8 cellular contexts compared by ENCODE assay signal in genomic region chr20:23049933-23050838, GRCh38. TPM values are rescaled to one million over a fixed set of nuclear protein-coding genes. Genes with fewer than 3 reads are reported as not detected.
DNase-seq lines count a peak whose midpoint lies in the region; ATAC-seq and TF ChIP-seq lines count a peak whose summit lies in the region.

No MANE protein-coding gene starts in this region.

- H3K36me3 Mint-ChIP-seq in T-helper 2 cell treated with Interferon-gamma antibody and Interleukin-4, amounts not matched to agents 5 μg/mL and 100 μg/mL, for 36 hours (ENCODE audit: low read depth) = no peaks in the 10 kb centered on the region

- no peak for TF ChIP-seq CTCF in lung (IDR thresholded peaks at IDR 0.05; ENCODE audit: control extremely low read depth, extremely low read depth)

- H3K4me1 Mint-ChIP-seq in T-helper 2 cell treated with Interferon-gamma antibody and Interleukin-4, amounts not matched to agents 5 μg/mL and 100 μg/mL, for 36 hours (ENCODE audit: low read depth) = peaks cover 2% of the 10 kb centered on the region

- no peak overlapping the region for H3K27ac Mint-ChIP-seq in T-helper 2 cell treated with Interferon-gamma antibody and Interleukin-4, amounts not matched to agents 5 μg/mL and 100 μg/mL, for 36 hours

- peaks cover 65% of the 10 kb centered on the region for H3K27me3 Mint-ChIP-seq in T-helper 2 cell treated with Interferon-gamma antibody and Interleukin-4, amounts not matched to agents 5 μg/mL and 100 μg/mL, for 36 hours (ENCODE audit: low read depth)

- WGBS in lung, 2 donors = 1% methylated on average over 53 of the region's 53 CpGs

- H3K9me3 Mint-ChIP-seq in T-helper 2 cell treated with Interferon-gamma antibody and Interleukin-4, amounts not matched to agents 5 μg/mL and 100 μg/mL, for 36 hours = no peaks in the 10 kb centered on the region

- peak overlapping the region; percentile 63 to 66 for H3K4me3 ChIP-seq in duodenal mucosa (ENCODE audit: low read depth in 1 of 2, low read length in 2 of 2)
- H3K4me3 ChIP-seq in lung = peak overlapping the region; percentile 27

- H3K9me3 ChIP-seq in duodenal mucosa (ENCODE audit: control insufficient read depth in 1 of 2, low read length in 2 of 2) = no peaks in the 10 kb centered on the region
- H3K9me3 ChIP-seq in lung (ENCODE audit: control insufficient read depth in 2 of 2, insufficient read depth in 1 of 2, low read length in 1 of 2) = no peaks in the 10 kb centered on the region

- no peaks in the 10 kb centered on the region for H3K36me3 ChIP-seq in duodenal mucosa (ENCODE audit: control insufficient read depth in 1 of 2, insufficient read depth in 2 of 2, low read length in 2 of 2)
- no peaks in the 10 kb centered on the region for H3K36me3 ChIP-seq in lung (ENCODE audit: control insufficient read depth in 2 of 2, insufficient read depth in 2 of 2, low read length in 2 of 2)

- ATAC-seq in lung (ENCODE audit: insufficient read depth, low FRiP score) = peak; percentile 36
- ATAC-seq in HG03378 (IDR thresholded peaks at IDR 0.05; ENCODE audit: unreplicated experiment) = no peak
- ATAC-seq in GM19035 (IDR thresholded peaks at IDR 0.05; ENCODE audit: unreplicated experiment) = no peak

- H3K27me3 ChIP-seq in duodenal mucosa (ENCODE audit: control insufficient read depth in 1 of 2, insufficient read depth in 2 of 2, low read length in 2 of 2) (peaks cover 33 to 42% of the 10 kb centered on the region in 2 donors), lung (ENCODE audit: control insufficient read depth, insufficient read depth) (no peaks in the 10 kb centered on the region)

- H3K9ac ChIP-seq in duodenal mucosa (ENCODE audit: low read depth in 1 of 2, low read length in 2 of 2) = peak overlapping the region in 1 of 2 donors; percentile 28

- H3K4me3 Mint-ChIP-seq in T-helper 2 cell treated with Interferon-gamma antibody and Interleukin-4, amounts not matched to agents 5 μg/mL and 100 μg/mL, for 36 hours = peak overlapping the region; percentile 10

- H3K27ac ChIP-seq in duodenal mucosa (ENCODE audit: low read depth, low read length) (peak overlapping the region; percentile 26), lung (ENCODE audit: low read depth in 1 of 2, low read length in 1 of 2) (peak overlapping the region; percentile 83 to 94)

- no peak for DNase-seq in T-helper 2 cell treated with Interferon-gamma antibody and Interleukin-4, amounts not matched to agents 5 μg/mL and 100 μg/mL, for 36 hours (ENCODE audit: low spot score)
- DNase-seq in T-helper 2 cell (no peak), lung (ENCODE audit: low spot score) (peak; percentile 67), ureter (ENCODE audit: low spot score) (peak; percentile 75)
- DNase-seq in activated CD4-positive, alpha-beta T cell treated with anti-CD3 and anti-CD28 coated beads, Interleukin-2, amount 50 U/mL, for 48 hours = no peak

- H3K4me1 ChIP-seq in duodenal mucosa (ENCODE audit: control insufficient read depth in 1 of 2, insufficient read depth in 2 of 2, low read length in 2 of 2) (peaks cover 9 to 25% of the 10 kb centered on the region in 2 donors), lung (ENCODE audit: control insufficient read depth in 2 of 2, insufficient read depth in 2 of 2, low read length in 2 of 2) (peaks cover 0 to 26% of the 10 kb centered on the region in 2 donors)

RNA-seq across cellular contexts. Expression of gene THBD, which starts 0.7 kb away (rescaled TPM):
- total RNA-seq in lung (100 to 1,000 TPM in 1 of 2 donors, 10 to 100 TPM in 1; 73.3 to 101 TPM), ureter (35.4 TPM)
- 10 to 100 TPM; 23.6 to 49.5 TPM for polyA plus RNA-seq in lung

RNA-seq across cellular contexts. Expression of gene SSTR4, which starts 15.1 kb away (rescaled TPM):
- total RNA-seq in lung (not detected), ureter (not detected)
- under 1 TPM in 1 of 2 donors, not detected in 1; 0.06 TPM for polyA plus RNA-seq in lung

RNA-seq across cellular contexts. Expression of gene CD93, which starts 35.9 kb away (rescaled TPM):
- total RNA-seq in lung (100 to 1,000 TPM; 133 to 239 TPM), ureter (53.7 TPM)
- polyA plus RNA-seq in lung = 100 to 1,000 TPM in 1 of 2 donors, 10 to 100 TPM in 1; 17.9 to 119 TPM

Comparison
In these comparisons a context has a peak if more than half of its experiments do, and no peak if none do; other contexts are left out.
1. DNase-seq: peak in lung (single experiment) and ureter (single experiment); none in T-helper 2 cell treated with Interferon-gamma antibody and Interleukin-4, amounts not matched to agents 5 μg/mL and 100 μg/mL, for 36 hours (single experiment), T-helper 2 cell (0 of 5) and activated CD4-positive, alpha-beta T cell treated with anti-CD3 and anti-CD28 coated beads, Interleukin-2, amount 50 U/mL, for 48 hours (0 of 2).